ENCODE assay signal across 2 cellular contexts in genomic region chr9:35162605-35163315, GRCh38.
TF ChIP-seq lines count a peak whose summit lies in the region.

No MANE protein-coding gene starts in this region.

TF ChIP-seq in GM12878, 131 proteins besides CTCF, POLR2A, EP300 and RAD21:
- TF ChIP-seq MEF2A (IDR thresholded peaks at IDR 0.05; ENCODE audit: insufficient read depth, low read depth, low read length): no peak
- no peak for TF ChIP-seq EGR1 (IDR thresholded peaks at IDR 0.05; ENCODE audit: borderline replicate concordance in 1 of 2, low read depth in 2 of 2, low read length in 2 of 2)
- TF ChIP-seq ZZZ3 (IDR thresholded peaks at IDR 0.05; ENCODE audit: control insufficient read depth, insufficient read length, low read depth): no peak
- TF ChIP-seq DPF2 (IDR thresholded peaks at IDR 0.05): no peak
- TF ChIP-seq REST (IDR thresholded peaks at IDR 0.05; ENCODE audit: low read depth, low read length): no peak
- no peak for TF ChIP-seq PBX3 (IDR thresholded peaks at IDR 0.05; ENCODE audit: insufficient replicate concordance, low read depth, low read length)
- TF ChIP-seq ELK1 (IDR thresholded peaks at IDR 0.05; ENCODE audit: low read depth, low read length): no peak
- no peak for TF ChIP-seq ZNF384 (IDR thresholded peaks at IDR 0.05; ENCODE audit: borderline replicate concordance, low read depth, low read length)
- no peak for TF ChIP-seq POLR2AphosphoS5 (IDR thresholded peaks at IDR 0.05; ENCODE audit: low read length)
- TF ChIP-seq SIN3A (IDR thresholded peaks at IDR 0.05; ENCODE audit: low read depth, low read length): no peak
- TF ChIP-seq SIX5 (IDR thresholded peaks at IDR 0.05; ENCODE audit: low read depth, low read length, severe bottlenecking): no peak
- TF ChIP-seq ETV6 (conservative IDR thresholded peaks at IDR 0.05 in 1 of 2, IDR thresholded peaks at IDR 0.05 in 1 of 2; ENCODE audit: borderline replicate concordance in 1 of 2, low read depth in 1 of 2): no peak
- no peak for TF ChIP-seq MAX (IDR thresholded peaks at IDR 0.05; ENCODE audit: low read depth, low read length)
- no peak for TF ChIP-seq MXI1 (IDR thresholded peaks at IDR 0.05; ENCODE audit: low read depth, low read length)
- TF ChIP-seq TARDBP (IDR thresholded peaks at IDR 0.05; ENCODE audit: borderline replicate concordance): no peak

TF ChIP-seq in HepG2, 621 proteins besides CTCF, POLR2A, EP300 and RAD21:
- no peak for TF ChIP-seq POGK (CRISPR knock-in tag; conservative IDR thresholded peaks at IDR 0.05)
- TF ChIP-seq ATF1 (CRISPR knock-in tag; IDR thresholded peaks at IDR 0.05): 0 out of 2 replicates have a peak, but pooled peaks have one; percentile 24
- 0 out of 2 replicates have a peak, but pooled peaks have one; percentile 37 for TF ChIP-seq JUN (CRISPR knock-in tag; IDR thresholded peaks at IDR 0.05)
